ENCODE assay signal across 18 cellular contexts in genomic region chr7:55486172-55486550, GRCh38.
DNase-seq lines count a peak whose midpoint lies in the region; ATAC-seq lines count a peak whose summit lies in the region.
"Had no signal": no experiment of that assay in that cellular context is flagged by ENCODE, and none has a peak within 500 bp of the region (broad histone marks: within the 10 kb centered on the region; RNA-seq: fewer than 3 reads in every experiment).

No MANE protein-coding gene starts in this region.

- H3K9me3 ChIP-seq in CD4-positive, CD25-positive, alpha-beta regulatory T cell (ENCODE audit: control insufficient read depth in 2 of 2, low read length in 2 of 2), result no peaks in the 10 kb centered on the region

- no peaks in the 10 kb centered on the region for H3K27me3 Mint-ChIP-seq in activated CD4-positive, alpha-beta T cell treated with anti-CD3 and anti-CD28 coated beads, Interleukin-2, amount 10 ng/mL, durations not matched to agents 24 days and 14 days
- H3K27me3 Mint-ChIP-seq in CD4-positive, CD25-positive, alpha-beta regulatory T cell, result no peaks in the 10 kb centered on the region
- no peaks in the 10 kb centered on the region for H3K27me3 Mint-ChIP-seq in activated T-helper 1 cell treated with anti-CD3 and anti-CD28 coated beads, Interleukin-12 subunit alpha, Interleukin-12 subunit beta, Interleukin-2, Interleukin-4 antibody, amounts not matched to agents 30 ng/mL and 10 ng/mL and 1 ng/mL, durations not matched to agents 14 hours and 24 hours and 36 hours (ENCODE audit: insufficient read depth)
- H3K27me3 Mint-ChIP-seq: IgD-negative memory B cell had no signal

- no peaks in the 10 kb centered on the region for H3K9me3 Mint-ChIP-seq in activated CD4-positive, alpha-beta T cell treated with anti-CD3 and anti-CD28 coated beads, Interleukin-2, amount 10 ng/mL, durations not matched to agents 24 days and 14 days
- H3K9me3 Mint-ChIP-seq in CD4-positive, CD25-positive, alpha-beta regulatory T cell, result no peaks in the 10 kb centered on the region
- H3K9me3 Mint-ChIP-seq in activated T-helper 1 cell treated with anti-CD3 and anti-CD28 coated beads, Interleukin-12 subunit alpha, Interleukin-12 subunit beta, Interleukin-2, Interleukin-4 antibody, amounts not matched to agents 30 ng/mL and 10 ng/mL and 1 ng/mL, durations not matched to agents 14 hours and 24 hours and 36 hours, result no peaks in the 10 kb centered on the region
- H3K9me3 Mint-ChIP-seq in stimulated activated effector memory CD8-positive, alpha-beta T cell treated with anti-CD3 and anti-CD28 coated beads, Interleukin-12 subunit alpha, Interleukin-12 subunit beta, amount 100 ng/mL, for 72 hours, result no peaks in the 10 kb centered on the region
- H3K9me3 Mint-ChIP-seq: IgD-negative memory B cell had no signal

- H3K27ac Mint-ChIP-seq in activated CD4-positive, alpha-beta T cell treated with anti-CD3 and anti-CD28 coated beads, Interleukin-2, amount 10 ng/mL, durations not matched to agents 24 days and 14 days, result peak overlapping the region; percentile 20
- peak overlapping the region in 2 of 3 donors; percentile 76 for H3K27ac Mint-ChIP-seq in CD4-positive, CD25-positive, alpha-beta regulatory T cell
- peak overlapping the region; percentile 40 for H3K27ac Mint-ChIP-seq in activated T-helper 1 cell treated with anti-CD3 and anti-CD28 coated beads, Interleukin-12 subunit alpha, Interleukin-12 subunit beta, Interleukin-2, Interleukin-4 antibody, amounts not matched to agents 30 ng/mL and 10 ng/mL and 1 ng/mL, durations not matched to agents 14 hours and 24 hours and 36 hours
- peak overlapping the region; percentile 40 for H3K27ac Mint-ChIP-seq in stimulated activated effector memory CD8-positive, alpha-beta T cell treated with anti-CD3 and anti-CD28 coated beads, Interleukin-12 subunit alpha, Interleukin-12 subunit beta, amount 100 ng/mL, for 72 hours

- intact Hi-C loops in activated CD4-positive, alpha-beta T cell treated with anti-CD3 and anti-CD28 coated beads, Interleukin-2, amount 10 ng/mL, durations not matched to agents 24 days and 14 days (cut with micrococcal nuclease), result no loop called here
- intact Hi-C loops in activated T-helper 1 cell treated with anti-CD3 and anti-CD28 coated beads, Interleukin-12 subunit alpha, Interleukin-12 subunit beta, Interleukin-2, Interleukin-4 antibody, amounts not matched to agents 30 ng/mL and 10 ng/mL and 1 ng/mL, durations not matched to agents 14 hours and 24 hours and 36 hours (cut with micrococcal nuclease), result no loop called here

- peaks cover 59% of the 10 kb centered on the region for H3K4me1 Mint-ChIP-seq in activated CD4-positive, alpha-beta T cell treated with anti-CD3 and anti-CD28 coated beads, Interleukin-2, amount 10 ng/mL, durations not matched to agents 24 days and 14 days
- H3K4me1 Mint-ChIP-seq in CD4-positive, CD25-positive, alpha-beta regulatory T cell, result peaks cover 25 to 92% (median 48%) of the 10 kb centered on the region in 4 donors
- H3K4me1 Mint-ChIP-seq in activated T-helper 1 cell treated with anti-CD3 and anti-CD28 coated beads, Interleukin-12 subunit alpha, Interleukin-12 subunit beta, Interleukin-2, Interleukin-4 antibody, amounts not matched to agents 30 ng/mL and 10 ng/mL and 1 ng/mL, durations not matched to agents 14 hours and 24 hours and 36 hours (ENCODE audit: low read depth), result peaks cover 71% of the 10 kb centered on the region
- H3K4me1 Mint-ChIP-seq in stimulated activated effector memory CD8-positive, alpha-beta T cell treated with anti-CD3 and anti-CD28 coated beads, Interleukin-12 subunit alpha, Interleukin-12 subunit beta, amount 100 ng/mL, for 72 hours, result peaks cover 62% of the 10 kb centered on the region

- no peak overlapping the region for H3K27ac ChIP-seq in CD4-positive, CD25-positive, alpha-beta regulatory T cell (ENCODE audit: insufficient read depth, low read length, poor library complexity, severe bottlenecking)

- H3K27me3 ChIP-seq in CD4-positive, CD25-positive, alpha-beta regulatory T cell (ENCODE audit: control insufficient read depth, insufficient read depth, low read length), result no peaks in the 10 kb centered on the region

- H3K4me1 ChIP-seq in CD4-positive, CD25-positive, alpha-beta regulatory T cell (ENCODE audit: control insufficient read depth, insufficient read depth, low read length, poor library complexity, severe bottlenecking), result peaks cover 26% of the 10 kb centered on the region

- ATAC-seq in CD4-positive, CD25-positive, alpha-beta regulatory T cell (ENCODE audit: low read depth in 2 of 2), result no peak
- ATAC-seq in stimulated activated effector memory CD8-positive, alpha-beta T cell treated with anti-CD3 and anti-CD28 coated beads, Interleukin-12 subunit alpha, Interleukin-12 subunit beta, amount 100 ng/mL, for 72 hours, result no peak
- no peak for ATAC-seq in HG02885 (IDR thresholded peaks at IDR 0.05; ENCODE audit: poor library complexity, unreplicated experiment)

- no peak overlapping the region for H3K4me3 ChIP-seq in CD4-positive, CD25-positive, alpha-beta regulatory T cell (ENCODE audit: low read depth, low read length)

- DNase-seq in activated CD4-positive, alpha-beta T cell treated with anti-CD3 and anti-CD28 coated beads, Interleukin-2, amount 10 ng/mL, durations not matched to agents 24 days and 14 days, result no peak
- DNase-seq in activated CD4-positive, alpha-beta T cell treated with anti-CD3 and anti-CD28 coated beads for 4 hours, result no peak
- no peak for DNase-seq in CD4-positive, CD25-positive, alpha-beta regulatory T cell
- no peak for DNase-seq in activated T-helper 1 cell treated with anti-CD3 and anti-CD28 coated beads, Interleukin-12 subunit alpha, Interleukin-12 subunit beta, Interleukin-2, Interleukin-4 antibody, amounts not matched to agents 30 ng/mL and 10 ng/mL and 1 ng/mL, durations not matched to agents 14 hours and 24 hours and 36 hours (ENCODE audit: low spot score)
- no peak for DNase-seq in stimulated activated effector memory CD8-positive, alpha-beta T cell treated with anti-CD3 and anti-CD28 coated beads, Interleukin-12 subunit alpha, Interleukin-12 subunit beta, amount 100 ng/mL, for 72 hours (ENCODE audit: low spot score in 2 of 2)
- no peak for DNase-seq in KG1 (lab: John Stamatoyannopoulos, UW)
- DNase-seq: 8988T, C1 segment of cervical spinal cord, DND-41, H7, Karpas-422, NCI-H1417, NCI-H1694 treated with DMSO at 0.1 percent for 48 hours, NCI-H446, NCI-H526, OCI-M1 had no signal

- H3K4me3 Mint-ChIP-seq in activated CD4-positive, alpha-beta T cell treated with anti-CD3 and anti-CD28 coated beads, Interleukin-2, amount 10 ng/mL, durations not matched to agents 24 days and 14 days, result no peak overlapping the region
- H3K4me3 Mint-ChIP-seq in CD4-positive, CD25-positive, alpha-beta regulatory T cell, result no peak overlapping the region
- H3K4me3 Mint-ChIP-seq in activated T-helper 1 cell treated with anti-CD3 and anti-CD28 coated beads, Interleukin-12 subunit alpha, Interleukin-12 subunit beta, Interleukin-2, Interleukin-4 antibody, amounts not matched to agents 30 ng/mL and 10 ng/mL and 1 ng/mL, durations not matched to agents 14 hours and 24 hours and 36 hours, result no peak overlapping the region
- H3K4me3 Mint-ChIP-seq in stimulated activated effector memory CD8-positive, alpha-beta T cell treated with anti-CD3 and anti-CD28 coated beads, Interleukin-12 subunit alpha, Interleukin-12 subunit beta, amount 100 ng/mL, for 72 hours, result no peak overlapping the region

- H3K36me3 Mint-ChIP-seq in activated CD4-positive, alpha-beta T cell treated with anti-CD3 and anti-CD28 coated beads, Interleukin-2, amount 10 ng/mL, durations not matched to agents 24 days and 14 days (ENCODE audit: low read depth), result peaks cover 63% of the 10 kb centered on the region
- peaks cover 57% of the 10 kb centered on the region for H3K36me3 Mint-ChIP-seq in CD4-positive, CD25-positive, alpha-beta regulatory T cell
- H3K36me3 Mint-ChIP-seq in activated T-helper 1 cell treated with anti-CD3 and anti-CD28 coated beads, Interleukin-12 subunit alpha, Interleukin-12 subunit beta, Interleukin-2, Interleukin-4 antibody, amounts not matched to agents 30 ng/mL and 10 ng/mL and 1 ng/mL, durations not matched to agents 14 hours and 24 hours and 36 hours (ENCODE audit: low read depth), result peaks cover 64% of the 10 kb centered on the region
- H3K36me3 Mint-ChIP-seq in stimulated activated effector memory CD8-positive, alpha-beta T cell treated with anti-CD3 and anti-CD28 coated beads, Interleukin-12 subunit alpha, Interleukin-12 subunit beta, amount 100 ng/mL, for 72 hours, result peaks cover 75% of the 10 kb centered on the region

- H3K36me3 ChIP-seq in CD4-positive, CD25-positive, alpha-beta regulatory T cell (ENCODE audit: control insufficient read depth, insufficient read depth, low read length), result peaks cover 68% of the 10 kb centered on the region

Comparison
In these comparisons a context has a peak if more than half of its experiments do, and no peak if none do; other contexts are left out.
1. H3K27ac Mint-ChIP-seq: peak in every context shown above with its lines; median percentile 76 in CD4-positive, CD25-positive, alpha-beta regulatory T cell; 40 in activated T-helper 1 cell treated with anti-CD3 and anti-CD28 coated beads, Interleukin-12 subunit alpha, Interleukin-12 subunit beta, Interleukin-2, Interleukin-4 antibody, amounts not matched to agents 30 ng/mL and 10 ng/mL and 1 ng/mL, durations not matched to agents 14 hours and 24 hours and 36 hours; 40 in stimulated activated effector memory CD8-positive, alpha-beta T cell treated with anti-CD3 and anti-CD28 coated beads, Interleukin-12 subunit alpha, Interleukin-12 subunit beta, amount 100 ng/mL, for 72 hours; 20 in activated CD4-positive, alpha-beta T cell treated with anti-CD3 and anti-CD28 coated beads, Interleukin-2, amount 10 ng/mL, durations not matched to agents 24 days and 14 days.